ENCODE assay signal across 25 cellular contexts in genomic region chr12:42910656-42911055, GRCh38.
"Had no signal": no experiment of that assay in that cellular context is flagged by ENCODE, and none has a peak within 500 bp of the region (broad histone marks: within the 10 kb centered on the region; RNA-seq: fewer than 3 reads in every experiment).

No MANE protein-coding gene starts in this region.

- H3K9me3 ChIP-seq: gastroesophageal sphincter, psoas muscle, testis, tibial artery, upper lobe of right lung, uterus had no signal

- H3K36me3 ChIP-seq: gastroesophageal sphincter, heart left ventricle, left lung, ovary, sigmoid colon, spleen, tibial artery, upper lobe of right lung, uterus had no signal

- DNase-seq: cortex of kidney; effector memory CD8-positive, alpha-beta T cell; foreskin fibroblast; heart left ventricle; left cardiac atrium; left lung; natural killer cell; occipital lobe; ovary; posterior cingulate gyrus; psoas muscle; right cardiac atrium; sigmoid colon; spleen; stimulated activated CD4-positive, alpha-beta T cell treated with anti-CD3 and anti-CD28 coated beads, Interleukin-4, amount 100 ng/mL, for 4 hours; stimulated activated naive CD8-positive, alpha-beta T cell treated with anti-CD3 and anti-CD28 coated beads, Interleukin-15, Interleukin-2, amounts not matched to agents 100 U/mL and 50 U/mL, for 24 hours; substantia nigra; testis; tibial artery; upper lobe of right lung; uterus had no signal

- ATAC-seq: effector memory CD8-positive, alpha-beta T cell; esophagus mucosa; gastroesophageal sphincter; heart left ventricle; left cardiac atrium; left lung; natural killer cell; psoas muscle; right cardiac atrium; stimulated activated memory B cell treated with anti-CD40 and anti-IgM and Interleukin-4, amounts not matched to agents 10 μg/mL and 1 μg/mL and 100 μg/mL, for 72 hours; stimulated activated naive CD8-positive, alpha-beta T cell treated with anti-CD3 and anti-CD28 coated beads, Interleukin-15, Interleukin-2, amounts not matched to agents 100 U/mL and 50 U/mL, for 24 hours; upper lobe of right lung had no signal

- H3K4me2 ChIP-seq: hepatocyte had no signal

- H3K4me1 ChIP-seq: gastroesophageal sphincter, left lung, sigmoid colon, spleen, testis, tibial artery, upper lobe of right lung, uterus had no signal

- H2AFZ ChIP-seq: hepatocyte had no signal

- H3K27ac ChIP-seq: gastroesophageal sphincter, heart left ventricle, hepatocyte, left lung, ovary, psoas muscle, sigmoid colon, spleen, testis, tibial artery, upper lobe of right lung, uterus had no signal

- H3K79me2 ChIP-seq: hepatocyte had no signal

- H3K27me3 ChIP-seq: gastroesophageal sphincter, heart left ventricle, hepatocyte, left lung, ovary, sigmoid colon, spleen, testis, tibial artery, upper lobe of right lung, uterus had no signal

- H3K4me3 ChIP-seq: gastroesophageal sphincter, heart left ventricle, hepatocyte, left lung, ovary, psoas muscle, sigmoid colon, spleen, testis, tibial artery, upper lobe of right lung, uterus had no signal
